Comparison of ENCODE assay signal across 30 cellular contexts in genomic region chr14:37625597-37626595, GRCh38. TPM values are rescaled to one million over a fixed set of nuclear protein-coding genes. Genes with fewer than 3 reads are reported as not detected.
"Had no signal": no experiment of that assay in that cellular context is flagged by ENCODE, and none has a peak within 500 bp of the region (broad histone marks: within the 10 kb centered on the region; RNA-seq: fewer than 3 reads in every experiment).

No MANE protein-coding gene starts in this region.

- H3K4me3 ChIP-seq: cardiac muscle cell, pancreas, psoas muscle, right atrium auricular region, skin epidermis, thyroid gland, upper lobe of right lung had no signal

- FAIRE-seq: pancreas, TTC549 had no signal

- H3K27me3 ChIP-seq: pancreas, thyroid gland had no signal

- H3K27ac ChIP-seq: cardiac muscle cell, neutrophil, pancreas, psoas muscle, right atrium auricular region, skin epidermis, thyroid gland, upper lobe of right lung, WERI-Rb-1 had no signal

- DNase-seq: activated CD4-positive, alpha-beta T cell treated with anti-CD3 and anti-CD28 coated beads for 1 hour; activated CD4-positive, alpha-beta T cell treated with anti-CD3 and anti-CD28 coated beads, Interleukin-2, amount 50 U/mL, for 4 hours; activated CD8-positive, alpha-beta memory T cell treated with anti-CD3 and anti-CD28 coated beads for 24 hours; activated CD8-positive, alpha-beta memory T cell treated with anti-CD3 and anti-CD28 coated beads, Interleukin-2, amount 50 U/mL, for 4 hours; activated naive CD4-positive, alpha-beta T cell; activated naive CD8-positive, alpha-beta T cell treated with anti-CD3 and anti-CD28 coated beads for 36 hours; activated T-cell treated with anti-CD3 and anti-CD28 coated beads, Interleukin-2, amount 50 U/mL, for 4 hours; foreskin melanocyte; immature natural killer cell; kidney glomerular epithelial cell; left ventricle myocardium superior; mammary epithelial cell; midbrain; pancreas; psoas muscle; stimulated activated CD4-positive, alpha-beta T cell treated with anti-CD3 and anti-CD28 coated beads, Interleukin-1b, Interleukin-23, amount 100 ng/mL, for 48 hours; substantia nigra; T-helper 1 cell; thyroid gland; upper lobe of right lung; WERI-Rb-1 had no signal

- H3K36me3 ChIP-seq: cardiac muscle cell, neutrophil, pancreas, right atrium auricular region, thyroid gland, upper lobe of right lung, WERI-Rb-1 had no signal

- H3K9me3 ChIP-seq: pancreas, thyroid gland, upper lobe of right lung had no signal

- H3K4me1 ChIP-seq: pancreas, psoas muscle, upper lobe of right lung had no signal

RNA-seq across cellular contexts. Expression of gene TTC6, which starts 30.5 kb away (rescaled TPM):
- total RNA-seq: activated naive CD8-positive, alpha-beta T cell treated with anti-CD3 and anti-CD28 coated beads for 36 hours; activated T-cell treated with anti-CD3 and anti-CD28 coated beads, Interleukin-2, amount 50 U/mL, for 4 hours; activated T-helper 2 cell treated with anti-CD3 and anti-CD28 coated beads, Interferon-gamma antibody, Interleukin-2, Interleukin-4, amounts not matched to agents 10 μg/mL and 5 μg/mL and 100 μg/mL, durations not matched to agents 14 hours and 24 hours and 36 hours; cardiac muscle cell; epithelial cell of proximal tubule; left ventricle myocardium superior; mammary epithelial cell; natural killer cell treated with Interleukin-12 subunit alpha and Interleukin-12 subunit beta and Interleukin-15 and Interleukin-18, amount 100 ng/mL, for 72 hours; psoas muscle; right atrium auricular region had no signal
- polyA plus RNA-seq: cardiac muscle cell, immature natural killer cell, mammary epithelial cell, psoas muscle had no signal

RNA-seq across cellular contexts. Expression of gene FOXA1, which starts 30.8 kb away (rescaled TPM):
- total RNA-seq: activated naive CD8-positive, alpha-beta T cell treated with anti-CD3 and anti-CD28 coated beads for 36 hours; cardiac muscle cell; cerebellum; left ventricle myocardium superior; natural killer cell treated with Interleukin-12 subunit alpha and Interleukin-12 subunit beta and Interleukin-15 and Interleukin-18, amount 100 ng/mL, for 72 hours; psoas muscle; right atrium auricular region had no signal
- polyA plus RNA-seq: immature natural killer cell had no signal
